Comparison of ENCODE assay signal across 22 cellular contexts in genomic region chr4:3572363-3572762, GRCh38.
"Had no signal": no experiment of that assay in that cellular context is flagged by ENCODE, and none has a peak within 500 bp of the region (broad histone marks: within the 10 kb centered on the region; RNA-seq: fewer than 3 reads in every experiment).

No MANE protein-coding gene starts in this region.

- H3K9me3 ChIP-seq: ascending aorta, psoas muscle, stomach, testis, upper lobe of right lung had no signal

- DNase-seq: activated CD4-positive, alpha-beta T cell treated with anti-CD3 and anti-CD28 coated beads, Interleukin-2, amount 50 U/mL, for 48 hours; activated CD4-positive, CD25-positive, alpha-beta regulatory T cell treated with anti-CD3 and anti-CD28 coated beads, Interleukin-2, amount 50 U/mL, for 72 hours; activated CD8-positive, alpha-beta memory T cell treated with anti-CD3 and anti-CD28 coated beads, Interleukin-2, amount 10 ng/mL, durations not matched to agents 7 days and 5 days; activated naive CD4-positive, alpha-beta T cell treated with anti-CD3 and anti-CD28 coated beads for 36 hours; activated T-cell treated with anti-CD3 and anti-CD28 coated beads, Interleukin-2, amount 50 U/mL, for 1 hour; dermis blood vessel endothelial cell; effector memory CD8-positive, alpha-beta T cell; foreskin melanocyte; head of caudate nucleus; left colon; psoas muscle; stimulated activated CD4-positive, alpha-beta T cell treated with anti-CD3 and anti-CD28 coated beads, Interleukin-1b, Interleukin-23, amount 100 ng/mL, for 48 hours; stomach; T-cell; T-helper 9 cell; testis had no signal

- H3K27ac ChIP-seq: ascending aorta, epithelial cell of prostate, psoas muscle, stomach, testis, upper lobe of right lung had no signal

- H3K27ac Mint-ChIP-seq: activated CD8-positive, alpha-beta memory T cell treated with anti-CD3 and anti-CD28 coated beads, Interleukin-2, amount 10 ng/mL, durations not matched to agents 7 days and 5 days; activated naive CD4-positive, alpha-beta T cell treated with anti-CD3 and anti-CD28 coated beads for 36 hours; activated T-helper 2 cell treated with anti-CD3 and anti-CD28 coated beads, Interferon-gamma antibody, Interleukin-2, Interleukin-4, amounts not matched to agents 10 μg/mL and 5 μg/mL and 100 μg/mL, durations not matched to agents 14 hours and 24 hours and 36 hours; effector memory CD8-positive, alpha-beta T cell; memory B cell; nephron; T-cell had no signal

- ATAC-seq: activated CD8-positive, alpha-beta memory T cell treated with anti-CD3 and anti-CD28 coated beads, Interleukin-2, amount 10 ng/mL, durations not matched to agents 7 days and 5 days; effector memory CD8-positive, alpha-beta T cell; left colon; psoas muscle; T-cell; upper lobe of right lung had no signal

- H3K4me1 ChIP-seq: ascending aorta, psoas muscle, stomach, testis, upper lobe of right lung had no signal

- H3K27me3 Mint-ChIP-seq: activated CD8-positive, alpha-beta memory T cell treated with anti-CD3 and anti-CD28 coated beads, Interleukin-2, amount 10 ng/mL, durations not matched to agents 7 days and 5 days; memory B cell had no signal

- H3K4me3 ChIP-seq: ascending aorta, psoas muscle, stomach, testis, upper lobe of right lung had no signal

- H3K4me1 Mint-ChIP-seq: activated CD8-positive, alpha-beta memory T cell treated with anti-CD3 and anti-CD28 coated beads, Interleukin-2, amount 10 ng/mL, durations not matched to agents 7 days and 5 days; memory B cell; nephron; T-cell had no signal

- H3K4me3 Mint-ChIP-seq: activated CD8-positive, alpha-beta memory T cell treated with anti-CD3 and anti-CD28 coated beads, Interleukin-2, amount 10 ng/mL, durations not matched to agents 7 days and 5 days; activated naive CD4-positive, alpha-beta T cell treated with anti-CD3 and anti-CD28 coated beads for 36 hours; effector memory CD8-positive, alpha-beta T cell; memory B cell; nephron; T-cell had no signal

- H3K36me3 Mint-ChIP-seq: activated CD8-positive, alpha-beta memory T cell treated with anti-CD3 and anti-CD28 coated beads, Interleukin-2, amount 10 ng/mL, durations not matched to agents 7 days and 5 days; memory B cell; T-cell had no signal

- H3K9me3 Mint-ChIP-seq: activated naive CD4-positive, alpha-beta T cell treated with anti-CD3 and anti-CD28 coated beads for 36 hours; activated T-helper 2 cell treated with anti-CD3 and anti-CD28 coated beads, Interferon-gamma antibody, Interleukin-2, Interleukin-4, amounts not matched to agents 10 μg/mL and 5 μg/mL and 100 μg/mL, durations not matched to agents 14 hours and 24 hours and 36 hours; effector memory CD8-positive, alpha-beta T cell; memory B cell; nephron; T-cell had no signal

- H3K36me3 ChIP-seq: ascending aorta, stomach, upper lobe of right lung had no signal

- H3K27me3 ChIP-seq: ascending aorta, testis, upper lobe of right lung had no signal
